8 cellular contexts compared by ENCODE assay signal in the genomic region with DNA sequence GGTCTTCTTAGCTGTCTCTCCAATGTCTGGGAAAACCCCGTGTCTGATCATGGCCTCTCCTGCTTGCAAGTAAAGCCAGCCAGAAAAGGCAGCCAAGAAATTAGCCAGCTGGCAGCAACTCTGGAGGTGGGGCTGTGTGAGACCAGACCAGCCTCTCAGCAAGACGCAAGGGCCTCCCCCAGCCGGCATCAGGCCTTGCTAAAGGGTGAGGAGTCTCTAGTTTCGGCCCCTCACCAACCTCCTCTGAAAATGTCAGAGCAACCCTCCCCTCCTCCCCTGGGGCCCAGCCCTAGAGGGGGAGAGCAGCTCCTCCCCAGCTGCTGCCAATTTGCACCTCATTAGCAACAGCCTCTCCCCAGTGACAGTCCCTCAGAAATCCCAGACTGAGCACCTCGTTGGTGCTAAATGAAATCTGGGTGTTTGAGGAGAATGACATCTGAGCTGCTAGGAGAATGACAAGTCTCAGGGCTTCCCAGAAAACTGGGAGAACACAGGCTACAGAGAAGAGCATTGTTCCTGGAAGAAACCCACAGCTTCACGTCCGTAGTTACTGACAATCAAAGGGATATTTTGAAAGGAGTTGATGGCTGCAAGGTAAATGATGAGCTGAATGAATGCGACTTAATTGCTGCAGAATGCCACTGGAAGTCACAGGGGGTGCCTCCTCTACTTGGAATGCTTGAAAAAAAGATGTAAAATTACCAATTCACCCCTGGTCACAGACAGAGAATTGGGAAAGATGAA. TPM values are rescaled to one million over a fixed set of nuclear protein-coding genes. Genes with fewer than 3 reads are reported as not detected.
A peak's percentile ranks its signal among the peaks of the same experiment; 100 is the strongest.
DNase-seq lines count a peak whose midpoint lies in the region; ATAC-seq and TF ChIP-seq lines count a peak whose summit lies in the region.

No MANE protein-coding gene starts in this region.

- POLR2A ChIA-PET in CD8-positive, alpha-beta T cell (lab: Charles Lee), result no interaction called here

- intact Hi-C loops in CD8-positive, alpha-beta T cell (cut with DNase I, micrococcal nuclease), result no loop called here

- CTCF ChIA-PET in CD8-positive, alpha-beta T cell (lab: Charles Lee), result no interaction called here

- no peak overlapping the region for H3K4me3 ChIP-seq in CD8-positive, alpha-beta T cell (ENCODE audit: low read depth, low read length)

- H3K27me3 ChIP-seq in CD8-positive, alpha-beta T cell (ENCODE audit: insufficient read depth, low read length), result no peaks in the 10 kb centered on the region

- no peaks in the 10 kb centered on the region for H3K9me3 ChIP-seq in CD8-positive, alpha-beta T cell (ENCODE audit: low read length)

- no peak overlapping the region for H3K4me3 Mint-ChIP-seq in CD8-positive, alpha-beta T cell

- H3K4me1 ChIP-seq in CD8-positive, alpha-beta T cell (ENCODE audit: insufficient read depth, low read length), result no peaks in the 10 kb centered on the region

- peak; percentile 74 for ATAC-seq in GM21619 (IDR thresholded peaks at IDR 0.05; ENCODE audit: unreplicated experiment)
- ATAC-seq in CD8-positive, alpha-beta T cell, result no peak

- H3K9me3 Mint-ChIP-seq in CD8-positive, alpha-beta T cell, result no peaks in the 10 kb centered on the region

- H3K36me3 ChIP-seq in CD8-positive, alpha-beta T cell (ENCODE audit: insufficient read depth, low read length), result no peaks in the 10 kb centered on the region

- no peaks in the 10 kb centered on the region for H3K36me3 Mint-ChIP-seq in CD8-positive, alpha-beta T cell

- H3K4me1 Mint-ChIP-seq in CD8-positive, alpha-beta T cell (ENCODE audit: low read depth), result no peaks in the 10 kb centered on the region

- no peak overlapping the region for H3K27ac Mint-ChIP-seq in CD8-positive, alpha-beta T cell

- peak; percentile 70 for DNase-seq in AG08395 (ENCODE audit: low spot score)
- DNase-seq in NCI-H446 (lab: John Stamatoyannopoulos, UW), result peak; percentile 1 to 75
- DNase-seq in glomerular visceral epithelial cell (ENCODE audit: extremely low spot score), result peak; percentile 67
- DNase-seq in retina, result peak; percentile 80
- no peak for DNase-seq in NCI-H1694 treated with DMSO at 0.1 percent for 48 hours (lab: John Stamatoyannopoulos, UW)
- no peak for DNase-seq in CD8-positive, alpha-beta T cell
- no peak for DNase-seq in mesenteric fat pad (ENCODE audit: low spot score)

- peaks cover 32% of the 10 kb centered on the region for H3K27me3 Mint-ChIP-seq in CD8-positive, alpha-beta T cell (ENCODE audit: low read depth)

- H3K27ac ChIP-seq in CD8-positive, alpha-beta T cell (ENCODE audit: low read depth, low read length), result no peak overlapping the region

- no peak for TF ChIP-seq CTCF in CD8-positive, alpha-beta T cell (IDR thresholded peaks at IDR 0.05)

RNA-seq across cellular contexts. Expression of a gene that starts 25.9 kb away (rescaled TPM):
- not detected for total RNA-seq in CD8-positive, alpha-beta T cell
- total RNA-seq in mesenteric fat pad, result 10.1 TPM

Comparison
In these comparisons a context has a peak if more than half of its experiments do, and no peak if none do; other contexts are left out.
1. DNase-seq: peak in AG08395 (single experiment), NCI-H446 (2 of 2), glomerular visceral epithelial cell (single experiment) and retina (single experiment); none in NCI-H1694 treated with DMSO at 0.1 percent for 48 hours (single experiment), CD8-positive, alpha-beta T cell (0 of 7) and mesenteric fat pad (single experiment).
2. RNA of a gene that starts 25.9 kb away (total RNA-seq): 10.1 TPM in mesenteric fat pad (single experiment); not detected in CD8-positive, alpha-beta T cell; every median in the first group is over 10 times any median in the second.